22 cellular contexts compared by ENCODE assay signal in genomic region chr4:126386512-126386911, GRCh38.
A peak's percentile ranks its signal among the peaks of the same experiment; 100 is the strongest.
DNase-seq lines count a peak whose midpoint lies in the region; TF ChIP-seq lines count a peak whose summit lies in the region.
"Had no signal": no experiment of that assay in that cellular context is flagged by ENCODE, and none has a peak within 500 bp of the region (broad histone marks: within the 10 kb centered on the region; RNA-seq: fewer than 3 reads in every experiment).

No MANE protein-coding gene starts in this region.

- intact Hi-C loops in mammary epithelial cell (cut with micrococcal nuclease), result no loop called here

- no peaks in the 10 kb centered on the region for H3K36me3 ChIP-seq in SJCRH30
- no peaks in the 10 kb centered on the region for H3K36me3 ChIP-seq in mammary epithelial cell (ENCODE audit: insufficient read depth, low read length)
- H3K36me3 ChIP-seq: BE2C had no signal

- no peaks in the 10 kb centered on the region for H4K20me1 ChIP-seq in mammary epithelial cell (ENCODE audit: insufficient read depth, low read length)

- no peak overlapping the region for H2AFZ ChIP-seq in mammary epithelial cell (ENCODE audit: low read depth, low read length)

- no peak for TF ChIP-seq CTCF in mammary epithelial cell (conservative IDR thresholded peaks at IDR 0.05 in 1 of 2, IDR thresholded peaks at IDR 0.05 in 1 of 2; ENCODE audit: extremely low read depth in 1 of 2, insufficient read depth in 1 of 2, low read depth in 1 of 2, low read length in 2 of 2)

- H3K79me2 ChIP-seq in mammary epithelial cell (ENCODE audit: insufficient read depth, low read length), result no peaks in the 10 kb centered on the region

- dilution Hi-C loops in mammary epithelial cell (cut with HindIII; ENCODE audit: low sequenced_read_pairs), result no loop called here

- BruUV-seq in mammary epithelial cell (replicated peaks; lab: Mats Ljungman, UMichigan), result no TSS peak

- H3K27me3 ChIP-seq in SJCRH30, result no peaks in the 10 kb centered on the region
- H3K27me3 ChIP-seq in mammary epithelial cell (ENCODE audit: insufficient read depth, low read length), result peaks cover 6% of the 10 kb centered on the region
- H3K27me3 ChIP-seq: BE2C had no signal

- H3K9ac ChIP-seq in mammary epithelial cell (ENCODE audit: insufficient read depth, low read length), result no peak overlapping the region
- H3K9ac ChIP-seq: SK-N-SH had no signal

- H3K4me1 ChIP-seq in SJCRH30, result peaks cover 6% of the 10 kb centered on the region; the same call in 1 of the 2 replicates
- H3K4me1 ChIP-seq in mammary epithelial cell (ENCODE audit: insufficient read depth, low read length), result no peaks in the 10 kb centered on the region

- 70% methylated on average over 2 of the region's 2 CpGs for WGBS in mammary epithelial cell (ENCODE audit: low coverage, missing lambda C conversion rate)

- in situ Hi-C loops in mammary epithelial cell (cut with MboI; ENCODE audit: low sequenced_read_pairs in 2 of 2), result no loop called here

- peak overlapping the region; percentile 44 for H3K27ac ChIP-seq in SJCRH30
- H3K27ac ChIP-seq in mammary epithelial cell (ENCODE audit: insufficient read depth, low read depth, low read length), result no peak overlapping the region
- H3K27ac ChIP-seq: 22Rv1, HL-60 had no signal

- peak; percentile 43 for DNase-seq in DMS53 (lab: John Stamatoyannopoulos, UW)
- no peak for DNase-seq in DMS53 treated with DMSO at 0.1 percent for 48 hours (lab: John Stamatoyannopoulos, UW; ENCODE audit: unreplicated experiment)
- DNase-seq in SJCRH30, result peak; percentile 49 to 64
- peak; percentile 41 for DNase-seq in mammary epithelial cell
- no peak for DNase-seq in activated CD4-positive, CD25-positive, alpha-beta regulatory T cell (lab: John Stamatoyannopoulos, UW)
- no peak for DNase-seq in activated effector memory CD4-positive, alpha-beta T cell treated with anti-CD3 and anti-CD28 coated beads, Interleukin-2, amount 50 U/mL, for 16 hours
- DNase-seq in SK-N-DZ (ENCODE audit: low spot score), result no peak
- DNase-seq: ACHN; BE2C; CD8-positive, alpha-beta memory T cell; DMS 273 treated with DMSO at 0.1 percent for 48 hours; DND-41; NCI-H1105 treated with DMSO at 0.1 percent for 48 hours; NCI-H146; NCI-H2029; NCI-H446; NCI-H524 treated with DMSO at 0.1 percent for 48 hours; NCI-H82; SHP77 treated with DMSO at 0.1 percent for 48 hours; SK-N-SH had no signal

- no peak overlapping the region for H3K4me3 ChIP-seq in SJCRH30
- H3K4me3 ChIP-seq in mammary epithelial cell (replicated peaks in 1 of 3; ENCODE audit: insufficient read depth in 1 of 3, low read depth in 2 of 3, low read length in 3 of 3), result no peak overlapping the region

- 0 out of 2 replicates have a peak, but pooled peaks cover 5% of the 10 kb centered on the region for H3K9me3 ChIP-seq in SJCRH30 (replicated peaks)
- no peaks in the 10 kb centered on the region for H3K9me3 ChIP-seq in mammary epithelial cell (replicated peaks; ENCODE audit: insufficient read depth, low read length)
- H3K9me3 ChIP-seq: BE2C, SK-N-SH had no signal

- no peak overlapping the region for H3K4me2 ChIP-seq in mammary epithelial cell (ENCODE audit: insufficient read depth, low read depth, low read length)
- H3K4me2 ChIP-seq: SK-N-SH had no signal

- CTCF ChIA-PET in mammary epithelial cell (lab: Charles Lee; ENCODE audit: low non-redundant PET), result no interaction called here

Comparison
In these comparisons a context has a peak if more than half of its experiments do, and no peak if none do; other contexts are left out.
1. DNase-seq: peak in DMS53 (single experiment), SJCRH30 (2 of 2) and mammary epithelial cell (single experiment); none in DMS53 treated with DMSO at 0.1 percent for 48 hours (single experiment), activated CD4-positive, CD25-positive, alpha-beta regulatory T cell (0 of 4), activated effector memory CD4-positive, alpha-beta T cell treated with anti-CD3 and anti-CD28 coated beads, Interleukin-2, amount 50 U/mL, for 16 hours (single experiment) and SK-N-DZ (single experiment).